1 cellular context compared by ENCODE assay signal in genomic region chr20:10368702-10369041, GRCh38.
TF ChIP-seq lines count a peak whose summit lies in the region.

No MANE protein-coding gene starts in this region.

TF ChIP-seq in HepG2, 621 proteins besides CTCF, POLR2A, EP300 and RAD21 (continued from another document):
- no peak for TF ChIP-seq GMEB2 (CRISPR knock-in tag; IDR thresholded peaks at IDR 0.05; ENCODE audit: low read depth)
- no peak for TF ChIP-seq RFX1 (IDR thresholded peaks at IDR 0.05)
- TF ChIP-seq IKZF5 (CRISPR knock-in tag; IDR thresholded peaks at IDR 0.05), result no peak
- no peak for TF ChIP-seq FOXA1 (IDR thresholded peaks at IDR 0.05)
- TF ChIP-seq FOXA1 (CRISPR knock-in tag; IDR thresholded peaks at IDR 0.05), result no peak
- no peak for TF ChIP-seq ZNF263 (CRISPR knock-in tag; IDR thresholded peaks at IDR 0.05)
- no peak for TF ChIP-seq NONO (IDR thresholded peaks at IDR 0.05)
- 0 out of 2 replicates have a peak, but pooled peaks have one; percentile 3 for TF ChIP-seq NONO (CRISPR knock-in tag; conservative IDR thresholded peaks at IDR 0.05)
- TF ChIP-seq ZNF564 (CRISPR knock-in tag; IDR thresholded peaks at IDR 0.05), result no peak
- TF ChIP-seq HMGXB4 (CRISPR knock-in tag; IDR thresholded peaks at IDR 0.05; ENCODE audit: borderline replicate concordance in 1 of 2, low read depth in 1 of 2), result no peak
- no peak for TF ChIP-seq RXRB (CRISPR knock-in tag; IDR thresholded peaks at IDR 0.05; ENCODE audit: borderline replicate concordance)
- no peak for TF ChIP-seq ZNF746 (CRISPR knock-in tag; IDR thresholded peaks at IDR 0.05)
- TF ChIP-seq NCOA2 (CRISPR knock-in tag; IDR thresholded peaks at IDR 0.05), result 0 out of 2 replicates have a peak, but pooled peaks have one; percentile 22
- no peak for TF ChIP-seq ZNF329 (CRISPR knock-in tag; IDR thresholded peaks at IDR 0.05; ENCODE audit: low read depth)
- TF ChIP-seq CHCHD3 (CRISPR knock-in tag; IDR thresholded peaks at IDR 0.05), result no peak
- TF ChIP-seq HNF1A (IDR thresholded peaks at IDR 0.05; ENCODE audit: low read depth), result peak; percentile 24; the same call in 1 of the 2 replicates
- TF ChIP-seq HNF1A (CRISPR knock-in tag; IDR thresholded peaks at IDR 0.05; ENCODE audit: borderline replicate concordance), result no peak
- no peak; the same call in 1 of the 2 replicates for TF ChIP-seq FOXA3 (CRISPR knock-in tag; IDR thresholded peaks at IDR 0.05)
- TF ChIP-seq PBX2 (CRISPR knock-in tag; IDR thresholded peaks at IDR 0.05), result no peak
- TF ChIP-seq JUNB (CRISPR knock-in tag; IDR thresholded peaks at IDR 0.05; ENCODE audit: borderline replicate concordance), result no peak
- no peak for TF ChIP-seq ZNF10 (CRISPR knock-in tag; IDR thresholded peaks at IDR 0.05; ENCODE audit: borderline replicate concordance, low read depth)
TF ChIP-seq in HepG2: peak in this region for 32.
